25 cellular contexts compared by ENCODE assay signal in the genomic region with DNA sequence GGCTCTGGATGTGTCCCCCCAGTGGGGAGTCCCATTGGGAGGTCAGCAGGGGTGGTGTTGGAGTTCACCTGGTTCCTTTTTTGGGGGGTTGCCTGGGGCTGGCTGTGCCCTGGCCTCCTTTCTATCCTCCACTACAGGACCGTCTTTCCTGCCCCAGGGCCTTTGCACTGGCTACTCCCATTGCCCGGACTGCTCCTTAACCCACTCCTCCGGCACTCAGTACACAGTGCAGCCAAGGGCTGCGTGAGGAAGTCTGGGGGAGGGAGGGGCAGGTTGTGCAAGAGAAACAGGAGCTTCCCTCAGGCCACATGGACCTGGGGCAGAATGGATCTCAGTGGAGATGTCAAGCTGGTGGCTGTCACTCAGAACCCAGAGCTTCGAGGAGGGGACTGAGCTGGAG.
"Had no signal": no experiment of that assay in that cellular context is flagged by ENCODE, and none has a peak within 500 bp of the region (broad histone marks: within the 10 kb centered on the region; RNA-seq: fewer than 3 reads in every experiment).

No MANE protein-coding gene starts in this region.

- H3K4me3 ChIP-seq: cardiac muscle cell, Peyer's patch had no signal

- H3K4me1 ChIP-seq: Peyer's patch had no signal

- H3K9me3 ChIP-seq: Peyer's patch had no signal

- DNase-seq: activated CD4-positive, alpha-beta memory T cell treated with anti-CD3 and anti-CD28 coated beads for 36 hours; activated CD4-positive, alpha-beta T cell treated with anti-CD3 and anti-CD28 coated beads, Interleukin-2, amount 10 ng/mL, durations not matched to agents 7 days and 5 days; activated CD4-positive, CD25-positive, alpha-beta regulatory T cell; activated CD8-positive, alpha-beta memory T cell treated with anti-CD3 and anti-CD28 coated beads for 24 hours; activated effector memory CD4-positive, alpha-beta T cell treated with anti-CD3 and anti-CD28 coated beads, Interleukin-2, amount 50 U/mL, for 16 hours; activated naive CD4-positive, alpha-beta T cell treated with Interleukin-2 at 50 U/mL for 16 hours; activated T-cell treated with anti-CD3 and anti-CD28 coated beads, Interleukin-2, amount 50 U/mL, for 4 hours; amygdala; NCI-H1105 treated with DMSO at 0.1 percent for 48 hours; NCI-H1436 treated with DMSO at 0.1 percent for 48 hours; NCI-H187; NCI-H2081; NCI-H510A treated with DMSO at 0.1 percent for 48 hours; NCI-H69; NK-92 treated with Interleukin-12 subunit alpha and Interleukin-12 subunit beta, amount 100 ng/mL, for 24 hours; OCI-M1; Peyer's patch; SIG-M5; T-cell; T-helper 2 cell; T1000 had no signal

- H3K27me3 ChIP-seq: cardiac muscle cell, Peyer's patch had no signal

- H3K36me3 ChIP-seq: cardiac muscle cell, Peyer's patch had no signal

- FAIRE-seq: astrocyte had no signal

- H3K27ac ChIP-seq: cardiac muscle cell, Peyer's patch, RWPE1, VCaP had no signal

- ATAC-seq: activated T-cell treated with anti-CD3 and anti-CD28 coated beads, Interleukin-2, amount 50 U/mL, for 4 hours; T-cell had no signal
